8 cellular contexts compared by ENCODE assay signal in the genomic region with DNA sequence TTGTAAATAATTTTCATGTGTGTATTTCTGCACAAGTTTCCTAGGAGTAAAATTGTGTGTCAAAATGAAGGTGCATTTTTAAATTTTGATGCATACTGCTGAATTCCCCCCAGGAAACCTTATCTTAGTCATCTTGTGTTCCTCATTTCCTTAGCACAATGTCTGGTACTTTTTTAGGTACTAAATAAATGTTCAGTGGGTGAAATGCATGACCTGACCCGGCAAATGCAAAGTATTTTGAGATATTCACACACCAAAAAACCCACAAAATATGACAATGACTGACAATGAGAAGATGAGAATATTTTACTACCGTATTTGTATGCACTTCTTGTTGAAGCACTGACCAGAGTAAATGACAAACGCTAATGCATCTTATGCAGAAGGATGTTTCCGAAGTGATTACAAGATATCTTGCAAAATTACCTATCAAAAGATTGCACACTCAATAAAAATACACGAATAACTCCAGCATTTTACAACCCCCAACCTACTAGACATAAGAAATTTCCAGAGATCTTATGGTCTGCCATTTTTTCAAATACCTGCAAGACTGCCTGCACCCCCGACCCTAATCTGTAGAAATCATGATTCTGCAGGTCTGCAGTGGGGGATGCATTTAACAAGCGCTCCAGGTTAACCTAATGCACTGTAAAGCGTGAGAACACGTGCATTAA. TPM values are rescaled to one million over a fixed set of nuclear protein-coding genes. Genes with fewer than 3 reads are reported as not detected.
A peak's percentile ranks its signal among the peaks of the same experiment; 100 is the strongest.
DNase-seq lines count a peak whose midpoint lies in the region; ATAC-seq, FAIRE-seq and TF ChIP-seq lines count a peak whose summit lies in the region.

No MANE protein-coding gene starts in this region.

- H3K4me1 ChIP-seq in ACC112 (ENCODE audit: control insufficient read depth, insufficient read depth, low read length, unreplicated experiment) (peaks cover 17% of the 10 kb centered on the region), small intestine (ENCODE audit: control insufficient read depth in 2 of 2, insufficient read depth in 1 of 2, low read depth in 1 of 2, low read length in 1 of 2) (peaks cover 2 to 6% of the 10 kb centered on the region in 2 donors)

- no peak overlapping the region for H3K27ac ChIP-seq in ACC112 (ENCODE audit: low read depth, low read length)
- H3K27ac ChIP-seq in small intestine (ENCODE audit: low read depth in 1 of 2, low read length in 1 of 2): no peak overlapping the region

- H2AFZ ChIP-seq in ACC112 (ENCODE audit: low read length, unreplicated experiment): peak overlapping the region; percentile 95

- H3K27me3 ChIP-seq in ACC112 (ENCODE audit: insufficient read depth, low read length) (no peaks in the 10 kb centered on the region), small intestine (ENCODE audit: control insufficient read depth in 2 of 2, insufficient read depth in 2 of 2, low read length in 2 of 2) (no peaks in the 10 kb centered on the region)

- no peak for TF ChIP-seq POLR2A in lower leg skin (IDR thresholded peaks at IDR 0.05)

- intact Hi-C loops in lower leg skin (cut with DNase I; ENCODE audit: low total_unique reads): no loop called here

- H3K36me3 ChIP-seq in ACC112 (ENCODE audit: insufficient read depth, low read length): 0 out of 2 replicates have a peak, but pooled peaks cover 4% of the 10 kb centered on the region
- peaks cover 0 to 1% of the 10 kb centered on the region in 2 donors for H3K36me3 ChIP-seq in small intestine (ENCODE audit: control insufficient read depth in 2 of 2, insufficient read depth in 2 of 2, low read length in 2 of 2)

- H3K4me3 ChIP-seq in ACC112 (ENCODE audit: low read depth, low read length) (peak overlapping the region; percentile 91), small intestine (ENCODE audit: low read depth in 1 of 2, low read length in 2 of 2) (peak overlapping the region; percentile 28 to 72), lower leg skin (ENCODE audit: low read depth, poor library complexity, severe bottlenecking) (no peak overlapping the region)

- WGBS in small intestine, 3 donors: 14 to 18% (median 15%) methylated on average over 9 of the region's 9 CpGs
- 6 to 9% methylated on average over 9 of the region's 9 CpGs for WGBS in lower leg skin, 2 donors

- H3K79me2 ChIP-seq in ACC112 (ENCODE audit: control insufficient read depth, insufficient read depth, low read length, unreplicated experiment): peaks cover 31% of the 10 kb centered on the region

- no peaks in the 10 kb centered on the region for H3K9me3 ChIP-seq in small intestine (ENCODE audit: control insufficient read depth, low read depth)

- no peak for FAIRE-seq in small intestine (lab: Jason Lieb, UNC)

- peak; percentile 44 for DNase-seq in germinal center (ENCODE audit: low spot score)
- DNase-seq in small intestine: no peak
- no peak for DNase-seq in stimulated activated CD8-positive, alpha-beta memory T cell treated with anti-CD3 and anti-CD28 coated beads, Interleukin-4, amount 100 ng/mL, for 48 hours
- no peak for DNase-seq in lower leg skin (ENCODE audit: low spot score in 2 of 2)

- no peak for TF ChIP-seq CTCF in lower leg skin (IDR thresholded peaks at IDR 0.05)

- peak; percentile 16 for ATAC-seq in GM21423 (IDR thresholded peaks at IDR 0.05; ENCODE audit: unreplicated experiment)
- ATAC-seq in SK-N-SH treated with all-trans-retinoic acid at 6 μM for 48 hours: peak; percentile 17; the same call in 2 of the 3 replicates
- no peak for ATAC-seq in GM18498 (IDR thresholded peaks at IDR 0.05; ENCODE audit: unreplicated experiment)

TF ChIP-seq in SK-N-SH treated with all-trans-retinoic acid at 6 μM for 48 hours, 23 proteins besides CTCF, POLR2A, EP300 and RAD21:
- no peak for TF ChIP-seq ARNTL (CRISPR knock-in tag; IDR thresholded peaks at IDR 0.05; ENCODE audit: borderline replicate concordance, low read depth)
- no peak for TF ChIP-seq TCF4 (CRISPR knock-in tag; IDR thresholded peaks at IDR 0.05; ENCODE audit: borderline replicate concordance)
- no peak for TF ChIP-seq CSRNP3 (CRISPR knock-in tag; IDR thresholded peaks at IDR 0.05)
- TF ChIP-seq, protein P1, sequence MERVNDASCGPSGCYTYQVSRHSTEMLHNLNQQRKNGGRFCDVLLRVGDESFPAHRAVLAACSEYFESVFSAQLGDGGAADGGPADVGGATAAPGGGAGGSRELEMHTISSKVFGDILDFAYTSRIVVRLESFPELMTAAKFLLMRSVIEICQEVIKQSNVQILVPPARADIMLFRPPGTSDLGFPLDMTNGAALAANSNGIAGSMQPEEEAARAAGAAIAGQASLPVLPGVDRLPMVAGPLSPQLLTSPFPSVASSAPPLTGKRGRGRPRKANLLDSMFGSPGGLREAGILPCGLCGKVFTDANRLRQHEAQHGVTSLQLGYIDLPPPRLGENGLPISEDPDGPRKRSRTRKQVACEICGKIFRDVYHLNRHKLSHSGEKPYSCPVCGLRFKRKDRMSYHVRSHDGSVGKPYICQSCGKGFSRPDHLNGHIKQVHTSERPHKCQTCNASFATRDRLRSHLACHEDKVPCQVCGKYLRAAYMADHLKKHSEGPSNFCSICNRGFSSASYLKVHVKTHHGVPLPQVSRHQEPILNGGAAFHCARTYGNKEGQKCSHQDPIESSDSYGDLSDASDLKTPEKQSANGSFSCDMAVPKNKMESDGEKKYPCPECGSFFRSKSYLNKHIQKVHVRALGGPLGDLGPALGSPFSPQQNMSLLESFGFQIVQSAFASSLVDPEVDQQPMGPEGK (CRISPR knock-in tag; IDR thresholded peaks at IDR 0.05; ENCODE audit: borderline replicate concordance): no peak
- TF ChIP-seq, protein P2, sequence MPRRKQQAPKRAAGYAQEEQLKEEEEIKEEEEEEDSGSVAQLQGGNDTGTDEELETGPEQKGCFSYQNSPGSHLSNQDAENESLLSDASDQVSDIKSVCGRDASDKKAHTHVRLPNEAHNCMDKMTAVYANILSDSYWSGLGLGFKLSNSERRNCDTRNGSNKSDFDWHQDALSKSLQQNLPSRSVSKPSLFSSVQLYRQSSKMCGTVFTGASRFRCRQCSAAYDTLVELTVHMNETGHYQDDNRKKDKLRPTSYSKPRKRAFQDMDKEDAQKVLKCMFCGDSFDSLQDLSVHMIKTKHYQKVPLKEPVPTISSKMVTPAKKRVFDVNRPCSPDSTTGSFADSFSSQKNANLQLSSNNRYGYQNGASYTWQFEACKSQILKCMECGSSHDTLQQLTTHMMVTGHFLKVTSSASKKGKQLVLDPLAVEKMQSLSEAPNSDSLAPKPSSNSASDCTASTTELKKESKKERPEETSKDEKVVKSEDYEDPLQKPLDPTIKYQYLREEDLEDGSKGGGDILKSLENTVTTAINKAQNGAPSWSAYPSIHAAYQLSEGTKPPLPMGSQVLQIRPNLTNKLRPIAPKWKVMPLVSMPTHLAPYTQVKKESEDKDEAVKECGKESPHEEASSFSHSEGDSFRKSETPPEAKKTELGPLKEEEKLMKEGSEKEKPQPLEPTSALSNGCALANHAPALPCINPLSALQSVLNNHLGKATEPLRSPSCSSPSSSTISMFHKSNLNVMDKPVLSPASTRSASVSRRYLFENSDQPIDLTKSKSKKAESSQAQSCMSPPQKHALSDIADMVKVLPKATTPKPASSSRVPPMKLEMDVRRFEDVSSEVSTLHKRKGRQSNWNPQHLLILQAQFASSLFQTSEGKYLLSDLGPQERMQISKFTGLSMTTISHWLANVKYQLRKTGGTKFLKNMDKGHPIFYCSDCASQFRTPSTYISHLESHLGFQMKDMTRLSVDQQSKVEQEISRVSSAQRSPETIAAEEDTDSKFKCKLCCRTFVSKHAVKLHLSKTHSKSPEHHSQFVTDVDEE (CRISPR knock-in tag; IDR thresholded peaks at IDR 0.05): no peak
- no peak for TF ChIP-seq ZNF8 (CRISPR knock-in tag; IDR thresholded peaks at IDR 0.05)
- TF ChIP-seq RARB (CRISPR knock-in tag; IDR thresholded peaks at IDR 0.05): no peak
- TF ChIP-seq ZFP3 (CRISPR knock-in tag; IDR thresholded peaks at IDR 0.05): no peak
- no peak for TF ChIP-seq CSDC2 (CRISPR knock-in tag; IDR thresholded peaks at IDR 0.05)
- TF ChIP-seq ESRRG (CRISPR knock-in tag; IDR thresholded peaks at IDR 0.05): no peak
- TF ChIP-seq ZC3H10 (CRISPR knock-in tag; IDR thresholded peaks at IDR 0.05): no peak

RNA-seq across cellular contexts. Expression of gene PRKAB1, which starts 0.9 kb away (rescaled TPM):
- polyA plus RNA-seq in small intestine: 10 to 100 TPM; 32.3 to 70.2 (median 66.7) TPM
- total RNA-seq in lower leg skin: 10 to 100 TPM; 12.6 to 24.0 (median 15.2) TPM
